28 cellular contexts compared by ENCODE assay signal in the genomic region with DNA sequence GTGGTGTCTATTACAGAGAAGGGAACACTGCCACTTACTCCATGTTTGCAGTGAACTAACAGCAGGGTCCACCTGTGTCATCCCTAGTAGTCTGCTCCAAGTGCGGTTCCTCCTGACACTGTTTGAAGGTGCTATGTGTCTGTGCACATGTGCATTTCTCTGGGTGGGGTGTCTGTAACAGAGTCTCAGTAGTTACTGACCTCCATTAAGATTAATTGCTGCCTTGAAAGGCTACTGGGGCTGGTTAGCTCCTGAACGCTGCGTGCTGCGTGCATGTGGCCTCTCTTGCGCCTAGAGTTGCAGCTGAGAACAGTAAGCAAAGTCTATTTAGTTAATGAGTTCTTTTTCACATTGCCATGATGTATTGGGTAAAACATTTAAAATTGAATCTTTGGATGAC.
"Had no signal": no experiment of that assay in that cellular context is flagged by ENCODE, and none has a peak within 500 bp of the region (broad histone marks: within the 10 kb centered on the region; RNA-seq: fewer than 3 reads in every experiment).

No MANE protein-coding gene starts in this region.

- H3K4me2 ChIP-seq: hepatocyte had no signal

- H3K4me3 Mint-ChIP-seq: dendritic cell treated with granulocyte-macrophage colony-stimulating factor and Interleukin-4, amounts not matched to agents 40 ng/mL and 50 ng/mL, for 4 days; effector memory CD8-positive, alpha-beta T cell; endodermal cell; immature natural killer cell; mesothelial cell of epicardium; naive B cell had no signal

- H2AFZ ChIP-seq: hepatocyte had no signal

- H3K27me3 Mint-ChIP-seq: dendritic cell treated with granulocyte-macrophage colony-stimulating factor and Interleukin-4, amounts not matched to agents 40 ng/mL and 50 ng/mL, for 4 days; effector memory CD8-positive, alpha-beta T cell; naive B cell; naive thymus-derived CD8-positive, alpha-beta T cell had no signal

- DNase-seq: colonic mucosa; cortex of kidney; effector CD8-positive, alpha-beta T cell; effector memory CD8-positive, alpha-beta T cell; endodermal cell; erythroblast; foreskin keratinocyte; heart left ventricle; hypothalamus; immature natural killer cell; islet precursor cell; kidney; left cardiac atrium; left lung; left ventricle myocardium superior; lower lobe of right lung; mesenchymal stem cell; mucosa of descending colon; naive B cell; naive thymus-derived CD8-positive, alpha-beta T cell had no signal

- H3K9me3 ChIP-seq: colonic mucosa, gastroesophageal sphincter, left lung, lower lobe of right lung, mucosa of descending colon had no signal

- ATAC-seq: effector memory CD8-positive, alpha-beta T cell; esophagus mucosa; foreskin keratinocyte; gastroesophageal sphincter; heart left ventricle; left cardiac atrium; left lung; left ventricle myocardium superior; lower lobe of right lung; mucosa of descending colon; naive thymus-derived CD8-positive, alpha-beta T cell had no signal

- FAIRE-seq: endometrium, frontal cortex, kidney had no signal

- H3K9me3 Mint-ChIP-seq: dendritic cell treated with granulocyte-macrophage colony-stimulating factor and Interleukin-4, amounts not matched to agents 40 ng/mL and 50 ng/mL, for 4 days; effector memory CD8-positive, alpha-beta T cell; immature natural killer cell had no signal

- H3K27me3 ChIP-seq: colonic mucosa, foreskin keratinocyte, gastroesophageal sphincter, heart left ventricle, hepatocyte, left lung had no signal

- H3K27ac ChIP-seq: colonic mucosa, epithelial cell of prostate, foreskin keratinocyte, gastroesophageal sphincter, heart left ventricle, hepatocyte, left lung, lower lobe of right lung had no signal

- H3K27ac Mint-ChIP-seq: dendritic cell treated with granulocyte-macrophage colony-stimulating factor and Interleukin-4, amounts not matched to agents 40 ng/mL and 50 ng/mL, for 4 days; effector memory CD8-positive, alpha-beta T cell; endodermal cell; immature natural killer cell; mesothelial cell of epicardium had no signal

- H3K4me3 ChIP-seq: colonic mucosa, gastroesophageal sphincter, heart left ventricle, hepatocyte, left lung, lower lobe of right lung, mucosa of descending colon had no signal

- H3K4me1 ChIP-seq: colonic mucosa, foreskin keratinocyte had no signal
